In genomic region chr1:8562222-8562621, GRCh38 we compare ENCODE assay signal across 17 cellular contexts.
"Had no signal": no experiment of that assay in that cellular context is flagged by ENCODE, and none has a peak within 500 bp of the region (broad histone marks: within the 10 kb centered on the region; RNA-seq: fewer than 3 reads in every experiment).

No MANE protein-coding gene starts in this region.

- H3K4me1 ChIP-seq: foreskin keratinocyte had no signal

- DNase-seq: activated CD4-positive, alpha-beta memory T cell treated with anti-CD3 and anti-CD28 coated beads, Interleukin-2, amount 10 ng/mL, durations not matched to agents 7 days and 5 days; activated CD4-positive, alpha-beta T cell treated with anti-CD3 and anti-CD28 coated beads for 36 hours; activated CD8-positive, alpha-beta memory T cell treated with anti-CD3 and anti-CD28 coated beads, Interleukin-2, amount 50 U/mL, for 4 hours; activated naive CD4-positive, alpha-beta T cell treated with Interleukin-2 at 50 U/mL for 16 hours; activated naive CD8-positive, alpha-beta T cell treated with anti-CD3 and anti-CD28 coated beads, Interleukin-2, amount 50 U/mL, for 24 hours; foreskin keratinocyte; head of caudate nucleus; mammary epithelial cell; psoas muscle; sigmoid colon; stimulated activated CD4-positive, alpha-beta T cell treated with anti-CD3 and anti-CD28 coated beads, Interleukin-4, amount 100 ng/mL, for 1 hour; stimulated activated CD8-positive, alpha-beta memory T cell treated with anti-CD3 and anti-CD28 coated beads, Interleukin-4, amount 100 ng/mL, for 48 hours; stomach had no signal

- H3K36me3 ChIP-seq: ascending aorta, sigmoid colon, stomach, thoracic aorta had no signal

- ATAC-seq: activated CD4-positive, alpha-beta T cell treated with anti-CD3 and anti-CD28 coated beads for 36 hours; foreskin keratinocyte; psoas muscle had no signal

- H3K9me3 ChIP-seq: ascending aorta, psoas muscle, sigmoid colon, stomach, thoracic aorta had no signal

- H3K27ac ChIP-seq: ascending aorta, foreskin keratinocyte, psoas muscle, sigmoid colon, thoracic aorta had no signal

- H3K27me3 ChIP-seq: ascending aorta, foreskin keratinocyte, sigmoid colon, stomach had no signal

- H3K4me3 Mint-ChIP-seq: activated CD4-positive, alpha-beta memory T cell treated with anti-CD3 and anti-CD28 coated beads, Interleukin-2, amount 10 ng/mL, durations not matched to agents 7 days and 5 days; activated CD4-positive, alpha-beta T cell treated with anti-CD3 and anti-CD28 coated beads for 36 hours; activated naive CD8-positive, alpha-beta T cell treated with anti-CD3 and anti-CD28 coated beads, Interleukin-2, amount 50 U/mL, for 24 hours; activated T-helper 1 cell treated with anti-CD3 and anti-CD28 coated beads, Interleukin-12 subunit alpha, Interleukin-12 subunit beta, Interleukin-2, Interleukin-4 antibody, amounts not matched to agents 30 ng/mL and 10 ng/mL and 1 ng/mL, durations not matched to agents 14 hours and 24 hours and 36 hours; nephron had no signal

- H3K27me3 Mint-ChIP-seq: activated CD4-positive, alpha-beta memory T cell treated with anti-CD3 and anti-CD28 coated beads, Interleukin-2, amount 10 ng/mL, durations not matched to agents 7 days and 5 days; activated CD4-positive, alpha-beta T cell treated with anti-CD3 and anti-CD28 coated beads for 36 hours; activated naive CD8-positive, alpha-beta T cell treated with anti-CD3 and anti-CD28 coated beads, Interleukin-2, amount 50 U/mL, for 24 hours had no signal

- H3K9me3 Mint-ChIP-seq: activated CD4-positive, alpha-beta memory T cell treated with anti-CD3 and anti-CD28 coated beads, Interleukin-2, amount 10 ng/mL, durations not matched to agents 7 days and 5 days; activated naive CD8-positive, alpha-beta T cell treated with anti-CD3 and anti-CD28 coated beads, Interleukin-2, amount 50 U/mL, for 24 hours; activated T-helper 1 cell treated with anti-CD3 and anti-CD28 coated beads, Interleukin-12 subunit alpha, Interleukin-12 subunit beta, Interleukin-2, Interleukin-4 antibody, amounts not matched to agents 30 ng/mL and 10 ng/mL and 1 ng/mL, durations not matched to agents 14 hours and 24 hours and 36 hours; nephron had no signal

- H3K4me3 ChIP-seq: ascending aorta, psoas muscle, sigmoid colon, stomach, thoracic aorta had no signal

- H3K27ac Mint-ChIP-seq: activated CD4-positive, alpha-beta memory T cell treated with anti-CD3 and anti-CD28 coated beads, Interleukin-2, amount 10 ng/mL, durations not matched to agents 7 days and 5 days; activated naive CD8-positive, alpha-beta T cell treated with anti-CD3 and anti-CD28 coated beads, Interleukin-2, amount 50 U/mL, for 24 hours had no signal
